Comparison of ENCODE assay signal across 18 cellular contexts in genomic region chr1:1966086-1966740, GRCh38. TPM values are rescaled to one million over a fixed set of nuclear protein-coding genes. Genes with fewer than 3 reads are reported as not detected.
"Had no signal": no experiment of that assay in that cellular context is flagged by ENCODE, and none has a peak within 500 bp of the region (broad histone marks: within the 10 kb centered on the region; RNA-seq: fewer than 3 reads in every experiment).

No MANE protein-coding gene starts in this region.

- H3K27ac ChIP-seq: ascending aorta, colonic mucosa, heart left ventricle, thyroid gland, vagina, VCaP had no signal

- H3K4me1 ChIP-seq: ascending aorta, colonic mucosa, heart left ventricle, thyroid gland, vagina had no signal

- H3K4me3 Mint-ChIP-seq: activated CD4-positive, alpha-beta memory T cell treated with anti-CD3 and anti-CD28 coated beads for 36 hours; activated T-cell treated with anti-CD3 and anti-CD28 coated beads, Interleukin-2, amount 50 U/mL, for 72 hours; stimulated activated effector memory CD8-positive, alpha-beta T cell treated with anti-CD3 and anti-CD28 coated beads, Interleukin-12 subunit alpha, Interleukin-12 subunit beta, amount 100 ng/mL, for 72 hours had no signal

- DNase-seq: activated CD4-positive, alpha-beta memory T cell treated with anti-CD3 and anti-CD28 coated beads for 36 hours; activated CD8-positive, alpha-beta memory T cell treated with anti-CD3 and anti-CD28 coated beads, Interleukin-2, amount 50 U/mL, for 4 hours; activated gamma-delta T cell treated with Interleukin-2 at 50 U/mL for 16 hours; activated T-cell treated with anti-CD3 and anti-CD28 coated beads, Interleukin-2, amount 50 U/mL, for 72 hours; colonic mucosa; effector CD8-positive, alpha-beta T cell; foreskin melanocyte; left colon; mesendoderm; small intestine; T1000; thyroid gland had no signal

- ATAC-seq: activated T-cell treated with anti-CD3 and anti-CD28 coated beads, Interleukin-2, amount 50 U/mL, for 72 hours; heart left ventricle; left colon; stimulated activated effector memory CD8-positive, alpha-beta T cell treated with anti-CD3 and anti-CD28 coated beads, Interleukin-12 subunit alpha, Interleukin-12 subunit beta, amount 100 ng/mL, for 72 hours had no signal

- H3K36me3 Mint-ChIP-seq: activated CD4-positive, alpha-beta memory T cell treated with anti-CD3 and anti-CD28 coated beads for 36 hours; stimulated activated effector memory CD8-positive, alpha-beta T cell treated with anti-CD3 and anti-CD28 coated beads, Interleukin-12 subunit alpha, Interleukin-12 subunit beta, amount 100 ng/mL, for 72 hours had no signal

- H3K9me3 ChIP-seq: ascending aorta, colonic mucosa, heart left ventricle, thyroid gland, vagina had no signal

- H3K9me3 Mint-ChIP-seq: stimulated activated effector memory CD8-positive, alpha-beta T cell treated with anti-CD3 and anti-CD28 coated beads, Interleukin-12 subunit alpha, Interleukin-12 subunit beta, amount 100 ng/mL, for 72 hours had no signal

- H3K27ac Mint-ChIP-seq: activated CD4-positive, alpha-beta memory T cell treated with anti-CD3 and anti-CD28 coated beads for 36 hours; activated T-cell treated with anti-CD3 and anti-CD28 coated beads, Interleukin-2, amount 50 U/mL, for 72 hours; stimulated activated effector memory CD8-positive, alpha-beta T cell treated with anti-CD3 and anti-CD28 coated beads, Interleukin-12 subunit alpha, Interleukin-12 subunit beta, amount 100 ng/mL, for 72 hours had no signal

- H3K27me3 ChIP-seq: ascending aorta, thyroid gland, vagina had no signal

- H3K4me3 ChIP-seq: ascending aorta, colonic mucosa, heart left ventricle, thyroid gland, vagina had no signal

- H3K4me1 Mint-ChIP-seq: stimulated activated effector memory CD8-positive, alpha-beta T cell treated with anti-CD3 and anti-CD28 coated beads, Interleukin-12 subunit alpha, Interleukin-12 subunit beta, amount 100 ng/mL, for 72 hours had no signal

- H3K36me3 ChIP-seq: ascending aorta, colonic mucosa, heart left ventricle, thyroid gland, vagina had no signal

RNA-seq across cellular contexts. Expression of gene CFAP74, which starts 37.4 kb away (rescaled TPM):
- total RNA-seq: activated CD4-positive, alpha-beta memory T cell treated with anti-CD3 and anti-CD28 coated beads for 36 hours; activated T-cell treated with anti-CD3 and anti-CD28 coated beads, Interleukin-2, amount 50 U/mL, for 72 hours; ascending aorta; bronchial epithelial cell; left colon; vagina had no signal

RNA-seq across cellular contexts. Expression of gene TMEM52, which starts 47.1 kb away (rescaled TPM):
- total RNA-seq: ascending aorta, thyroid gland had no signal

RNA-seq across cellular contexts. Expression of gene CALML6, which starts 51.2 kb away (rescaled TPM):
- total RNA-seq: ascending aorta had no signal

RNA-seq across cellular contexts. Expression of gene GABRD, which starts 52.9 kb away (rescaled TPM):
- total RNA-seq: activated CD4-positive, alpha-beta memory T cell treated with anti-CD3 and anti-CD28 coated beads for 36 hours; activated T-cell treated with anti-CD3 and anti-CD28 coated beads, Interleukin-2, amount 50 U/mL, for 72 hours; ascending aorta; bronchial epithelial cell; left colon; vagina had no signal
